Comparison of ENCODE assay signal across 30 cellular contexts in genomic region chr6:114247101-114247500, GRCh38.
"Had no signal": no experiment of that assay in that cellular context is flagged by ENCODE, and none has a peak within 500 bp of the region (broad histone marks: within the 10 kb centered on the region; RNA-seq: fewer than 3 reads in every experiment).

No MANE protein-coding gene starts in this region.

- H3K27ac ChIP-seq: ascending aorta, brain microvascular endothelial cell, epithelial cell of prostate, esophagus squamous epithelium had no signal

- H3K4me1 ChIP-seq: ascending aorta, esophagus squamous epithelium had no signal

- ATAC-seq: activated naive CD4-positive, alpha-beta T cell treated with anti-CD3 and anti-CD28 coated beads, Interleukin-2, amount 50 U/mL, for 72 hours; activated T-cell treated with anti-CD3 and anti-CD28 coated beads, Interleukin-2, amount 50 U/mL, for 72 hours; effector memory CD8-positive, alpha-beta T cell; WTC11 had no signal

- H3K9me3 Mint-ChIP-seq: activated CD4-positive, alpha-beta memory T cell treated with anti-CD3 and anti-CD28 coated beads, Interleukin-2, amount 10 ng/mL, durations not matched to agents 7 days and 5 days; activated CD4-positive, alpha-beta T cell treated with anti-CD3 and anti-CD28 coated beads, Interleukin-2, amount 10 ng/mL, durations not matched to agents 7 days and 5 days; activated naive CD4-positive, alpha-beta T cell treated with anti-CD3 and anti-CD28 coated beads, Interleukin-2, amount 10 ng/mL, durations not matched to agents 7 days and 5 days; activated naive CD8-positive, alpha-beta T cell treated with anti-CD3 and anti-CD28 coated beads, Interleukin-2, amount 10 ng/mL, durations not matched to agents 7 days and 5 days; activated T-cell treated with anti-CD3 and anti-CD28 coated beads, Interleukin-2, amount 50 U/mL, for 72 hours had no signal

- H3K27me3 Mint-ChIP-seq: activated CD4-positive, alpha-beta memory T cell treated with anti-CD3 and anti-CD28 coated beads, Interleukin-2, amount 10 ng/mL, durations not matched to agents 7 days and 5 days; activated CD4-positive, alpha-beta T cell treated with anti-CD3 and anti-CD28 coated beads, Interleukin-2, amount 10 ng/mL, durations not matched to agents 7 days and 5 days; activated naive CD4-positive, alpha-beta T cell treated with anti-CD3 and anti-CD28 coated beads, Interleukin-2, amount 10 ng/mL, durations not matched to agents 7 days and 5 days; activated naive CD8-positive, alpha-beta T cell treated with anti-CD3 and anti-CD28 coated beads, Interleukin-2, amount 10 ng/mL, durations not matched to agents 7 days and 5 days; activated T-cell treated with anti-CD3 and anti-CD28 coated beads, Interleukin-2, amount 50 U/mL, for 24 hours; central memory CD8-positive, alpha-beta T cell; effector memory CD8-positive, alpha-beta T cell had no signal

- H3K4me3 ChIP-seq: ascending aorta, esophagus squamous epithelium had no signal

- H3K36me3 Mint-ChIP-seq: activated naive CD4-positive, alpha-beta T cell treated with anti-CD3 and anti-CD28 coated beads, Interleukin-2, amount 10 ng/mL, durations not matched to agents 7 days and 5 days; activated naive CD4-positive, alpha-beta T cell treated with anti-CD3 and anti-CD28 coated beads, Interleukin-2, amount 50 U/mL, for 72 hours; activated naive CD8-positive, alpha-beta T cell treated with anti-CD3 and anti-CD28 coated beads, Interleukin-2, amount 10 ng/mL, durations not matched to agents 7 days and 5 days had no signal

- H3K4me3 Mint-ChIP-seq: activated CD4-positive, alpha-beta memory T cell treated with anti-CD3 and anti-CD28 coated beads, Interleukin-2, amount 10 ng/mL, durations not matched to agents 7 days and 5 days; activated CD4-positive, alpha-beta T cell treated with anti-CD3 and anti-CD28 coated beads, Interleukin-2, amount 10 ng/mL, durations not matched to agents 7 days and 5 days; activated naive CD4-positive, alpha-beta T cell treated with anti-CD3 and anti-CD28 coated beads, Interleukin-2, amount 10 ng/mL, durations not matched to agents 7 days and 5 days; activated naive CD8-positive, alpha-beta T cell treated with anti-CD3 and anti-CD28 coated beads, Interleukin-2, amount 10 ng/mL, durations not matched to agents 7 days and 5 days; activated T-cell treated with anti-CD3 and anti-CD28 coated beads, Interleukin-2, amount 50 U/mL, for 24 hours; activated T-cell treated with anti-CD3 and anti-CD28 coated beads, Interleukin-2, amount 50 U/mL, for 72 hours; central memory CD8-positive, alpha-beta T cell; effector memory CD8-positive, alpha-beta T cell; WTC11 had no signal

- DNase-seq: activated CD4-positive, alpha-beta memory T cell treated with anti-CD3 and anti-CD28 coated beads, Interleukin-2, amount 10 ng/mL, durations not matched to agents 7 days and 5 days; activated CD4-positive, alpha-beta T cell treated with anti-CD3 and anti-CD28 coated beads for 1 hour; activated CD4-positive, alpha-beta T cell treated with anti-CD3 and anti-CD28 coated beads for 4 hours; activated CD4-positive, alpha-beta T cell treated with anti-CD3 and anti-CD28 coated beads, Interleukin-2, amount 10 ng/mL, durations not matched to agents 7 days and 5 days; activated CD4-positive, alpha-beta T cell treated with anti-CD3 and anti-CD28 coated beads, Interleukin-2, amount 50 U/mL, for 4 hours; activated CD8-positive, alpha-beta memory T cell treated with anti-CD3 and anti-CD28 coated beads, Interleukin-2, amount 50 U/mL, for 48 hours; activated gamma-delta T cell; activated naive CD4-positive, alpha-beta T cell; activated naive CD4-positive, alpha-beta T cell treated with anti-CD3 and anti-CD28 coated beads, Interleukin-2, amount 10 ng/mL, durations not matched to agents 7 days and 5 days; activated naive CD8-positive, alpha-beta T cell treated with anti-CD3 and anti-CD28 coated beads, Interleukin-2, amount 10 ng/mL, durations not matched to agents 7 days and 5 days; activated T-cell treated with anti-CD3 and anti-CD28 coated beads for 4 hours; activated T-cell treated with anti-CD3 and anti-CD28 coated beads, Interleukin-2, amount 50 U/mL, for 24 hours; activated T-cell treated with anti-CD3 and anti-CD28 coated beads, Interleukin-2, amount 50 U/mL, for 72 hours; brain microvascular endothelial cell; cortex of kidney; dermis blood vessel endothelial cell; effector CD4-positive, alpha-beta T cell; effector memory CD8-positive, alpha-beta T cell; esophagus squamous epithelium; foreskin melanocyte; head of caudate nucleus; T-helper 2 cell had no signal

- FAIRE-seq: bronchial epithelial cell, endometrium, endothelial cell of umbilical vein had no signal

- H3K9me3 ChIP-seq: ascending aorta, esophagus squamous epithelium had no signal

- H3K27ac Mint-ChIP-seq: activated CD4-positive, alpha-beta memory T cell treated with anti-CD3 and anti-CD28 coated beads, Interleukin-2, amount 10 ng/mL, durations not matched to agents 7 days and 5 days; activated CD4-positive, alpha-beta T cell treated with anti-CD3 and anti-CD28 coated beads, Interleukin-2, amount 10 ng/mL, durations not matched to agents 7 days and 5 days; activated naive CD4-positive, alpha-beta T cell treated with anti-CD3 and anti-CD28 coated beads, Interleukin-2, amount 10 ng/mL, durations not matched to agents 7 days and 5 days; activated naive CD4-positive, alpha-beta T cell treated with anti-CD3 and anti-CD28 coated beads, Interleukin-2, amount 50 U/mL, for 72 hours; activated naive CD8-positive, alpha-beta T cell treated with anti-CD3 and anti-CD28 coated beads, Interleukin-2, amount 10 ng/mL, durations not matched to agents 7 days and 5 days; activated T-cell treated with anti-CD3 and anti-CD28 coated beads, Interleukin-2, amount 50 U/mL, for 24 hours; activated T-cell treated with anti-CD3 and anti-CD28 coated beads, Interleukin-2, amount 50 U/mL, for 72 hours; effector memory CD8-positive, alpha-beta T cell; WTC11 had no signal

- H3K27me3 ChIP-seq: ascending aorta, brain microvascular endothelial cell, esophagus squamous epithelium had no signal

- H3K36me3 ChIP-seq: ascending aorta, brain microvascular endothelial cell, esophagus squamous epithelium had no signal

- H3K4me1 Mint-ChIP-seq: activated CD4-positive, alpha-beta memory T cell treated with anti-CD3 and anti-CD28 coated beads, Interleukin-2, amount 10 ng/mL, durations not matched to agents 7 days and 5 days; activated CD4-positive, alpha-beta T cell treated with anti-CD3 and anti-CD28 coated beads, Interleukin-2, amount 10 ng/mL, durations not matched to agents 7 days and 5 days; activated naive CD4-positive, alpha-beta T cell treated with anti-CD3 and anti-CD28 coated beads, Interleukin-2, amount 10 ng/mL, durations not matched to agents 7 days and 5 days; activated naive CD8-positive, alpha-beta T cell treated with anti-CD3 and anti-CD28 coated beads, Interleukin-2, amount 10 ng/mL, durations not matched to agents 7 days and 5 days; central memory CD8-positive, alpha-beta T cell had no signal
